20 cellular contexts compared by ENCODE assay signal in the genomic region with DNA sequence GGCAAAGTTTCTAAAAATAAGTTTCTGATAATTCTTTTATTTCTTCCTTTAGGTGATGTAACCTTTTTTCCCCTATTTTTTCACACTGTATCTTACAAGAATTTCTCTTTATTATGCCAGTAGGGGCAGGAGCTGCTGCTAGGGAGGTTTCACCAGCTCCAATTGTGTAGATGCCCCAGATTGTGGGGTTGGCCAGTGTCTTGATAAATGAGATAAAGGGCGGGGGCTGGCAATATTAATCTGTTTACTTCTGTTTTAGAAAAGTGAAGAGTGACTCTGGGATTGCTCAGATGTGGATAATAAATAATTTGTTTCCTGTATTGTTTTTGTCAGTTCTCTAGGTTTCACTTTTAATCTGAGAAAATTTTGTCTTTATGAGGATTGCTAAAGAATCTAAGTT.
"Had no signal": no experiment of that assay in that cellular context is flagged by ENCODE, and none has a peak within 500 bp of the region (broad histone marks: within the 10 kb centered on the region; RNA-seq: fewer than 3 reads in every experiment).

No MANE protein-coding gene starts in this region.

- H3K4me1 ChIP-seq: esophagus muscularis mucosa, gastroesophageal sphincter, spleen, tibial artery, upper lobe of left lung, uterus had no signal

- ATAC-seq: gastroesophageal sphincter; left lobe of liver; mucosa of descending colon; naive thymus-derived CD8-positive, alpha-beta T cell; sciatic nerve; stimulated activated memory B cell treated with anti-CD40 and anti-IgM and Interleukin-4, amounts not matched to agents 10 μg/mL and 1 μg/mL and 100 μg/mL, for 72 hours had no signal

- H3K9me3 ChIP-seq: gastroesophageal sphincter, mucosa of descending colon, tibial artery, upper lobe of left lung, uterus had no signal

- H3K4me3 ChIP-seq: esophagus muscularis mucosa, gastroesophageal sphincter, mucosa of descending colon, spleen, tibial artery, upper lobe of left lung, uterus had no signal

- H3K27me3 ChIP-seq: esophagus muscularis mucosa, gastroesophageal sphincter, spleen, tibial artery, upper lobe of left lung, uterus had no signal

- H3K36me3 ChIP-seq: esophagus muscularis mucosa, gastroesophageal sphincter, spleen, tibial artery, upper lobe of left lung, uterus had no signal

- DNase-seq: effector CD4-positive, alpha-beta T cell; foreskin fibroblast; glutamatergic neuron; islet precursor cell; mammary epithelial cell; mucosa of descending colon; naive thymus-derived CD8-positive, alpha-beta T cell; posterior cingulate gyrus; spleen; stimulated activated CD4-positive, alpha-beta T cell treated with anti-CD3 and anti-CD28 coated beads, Interleukin-15, amount 100 ng/mL, for 24 hours; stimulated activated CD4-positive, alpha-beta T cell treated with anti-CD3 and anti-CD28 coated beads, Interleukin-1b, Interleukin-23, amount 100 ng/mL, for 48 hours; stimulated activated CD4-positive, alpha-beta T cell treated with anti-CD3 and anti-CD28 coated beads, Interleukin-4, amount 100 ng/mL, for 24 hours; tibial artery; upper lobe of left lung; uterus had no signal
